ENCODE assay signal across 11 cellular contexts in the genomic region with DNA sequence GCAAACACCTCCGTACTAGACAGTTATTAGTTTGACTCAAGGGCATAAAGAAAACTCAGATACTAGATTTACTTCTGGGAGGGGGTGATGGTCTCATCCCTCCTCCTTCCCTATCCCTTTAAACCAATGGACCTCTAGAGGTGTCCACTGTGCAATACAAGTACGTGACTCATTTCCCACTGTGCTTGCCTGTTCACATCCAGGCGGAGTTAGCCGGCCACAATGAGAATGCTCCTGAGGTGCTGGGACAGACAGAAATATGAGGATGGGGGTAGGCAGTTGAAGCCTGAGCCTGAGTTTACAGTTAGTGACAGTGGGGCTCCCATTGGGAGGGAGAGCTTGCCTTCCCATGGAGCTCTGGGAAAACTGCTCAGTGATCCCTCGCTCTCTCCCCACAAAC. TPM values are rescaled to one million over a fixed set of nuclear protein-coding genes. Genes with fewer than 3 reads are reported as not detected.
A peak's percentile ranks its signal among the peaks of the same experiment; 100 is the strongest.
DNase-seq lines count a peak whose midpoint lies in the region; ATAC-seq lines count a peak whose summit lies in the region.
"Had no signal": no experiment of that assay in that cellular context is flagged by ENCODE, and none has a peak within 500 bp of the region (broad histone marks: within the 10 kb centered on the region; RNA-seq: fewer than 3 reads in every experiment).

No MANE protein-coding gene starts in this region.

- H3K36me3 ChIP-seq in SJSA1 = peaks cover 16% of the 10 kb centered on the region

- intact Hi-C loops in posterior vena cava (cut with DNase I) = loop anchor here in 1 of 2 donors (5.0 kb wide), 1 partner anchor 56 kb away; a partner anchor contains a TSS

- peaks cover 18% of the 10 kb centered on the region for H3K4me1 ChIP-seq in SJSA1 (replicated peaks)
- H3K4me1 ChIP-seq: parathyroid adenoma had no signal

- H3K4me3 ChIP-seq in SJSA1 = no peak overlapping the region

- H3K27me3 ChIP-seq in SJSA1 (replicated peaks) = no peaks in the 10 kb centered on the region

- peak overlapping the region; percentile 26 for H3K27ac ChIP-seq in SJSA1
- H3K27ac ChIP-seq: parathyroid adenoma had no signal

- ATAC-seq in HG03432 (IDR thresholded peaks at IDR 0.05; ENCODE audit: unreplicated experiment) (no peak), GM21723 (IDR thresholded peaks at IDR 0.05; ENCODE audit: unreplicated experiment) (no peak)

- H3K9me3 ChIP-seq in SJSA1 (replicated peaks) = no peaks in the 10 kb centered on the region

- DNase-seq in Daoy (ENCODE audit: low read depth) (peak; percentile 60), SJSA1 (ENCODE audit: low read depth in 1 of 2, low spot score in 2 of 2) (peak; percentile 59 to 76), fibroblast of gingiva (ENCODE audit: low read depth) (peak; percentile 45), posterior vena cava (ENCODE audit: low spot score) (peak; percentile 53), cerebellum (ENCODE audit: low spot score) (no peak), NCI-H1417 treated with DMSO at 0.1 percent for 48 hours (lab: John Stamatoyannopoulos, UW) (no peak)
- DNase-seq: activated naive CD4-positive, alpha-beta T cell treated with anti-CD3 and anti-CD28 coated beads for 36 hours; NCI-H446 treated with DMSO at 0.1 percent for 48 hours had no signal

RNA-seq across cellular contexts. Expression of a gene that starts 8.4 kb away (rescaled TPM):
- total RNA-seq in Daoy (2014; rRNA removed; shearing (Covaris generic)) = 10.4 and 12.2 TPM in 2 replicates
- total RNA-seq in SJSA1 (2014; rRNA removed; shearing (Covaris generic)) = 23.3 and 27.0 TPM in 2 replicates
- total RNA-seq in posterior vena cava = 10 to 100 TPM; 17.9 to 18.8 TPM
- 13.9 TPM for total RNA-seq in cerebellum

RNA-seq across cellular contexts. Expression of a gene that starts 22.8 kb away (rescaled TPM):
- 17.1 and 20.4 TPM in 2 replicates for total RNA-seq in Daoy (2014; rRNA removed; shearing (Covaris generic))
- total RNA-seq in SJSA1 (2014; rRNA removed; shearing (Covaris generic)) = 12.2 and 33.3 TPM in 2 replicates
- total RNA-seq in posterior vena cava = 10 to 100 TPM; 22.1 to 22.7 TPM
- 18.8 TPM for total RNA-seq in cerebellum

RNA-seq across cellular contexts. Expression of a gene that starts 23.0 kb away (rescaled TPM):
- total RNA-seq in Daoy (2014; rRNA removed; shearing (Covaris generic)) = 590 and 694 TPM in 2 replicates
- total RNA-seq in SJSA1 (2014; rRNA removed; shearing (Covaris generic)) = 540 and 624 TPM in 2 replicates
- total RNA-seq in posterior vena cava (100 to 1,000 TPM; 145 to 154 TPM), cerebellum (131 TPM)

RNA-seq across cellular contexts. Expression of a gene that starts 37.3 kb away (rescaled TPM):
- 0.34 TPM in 1 of 2 replicates, not detected in the other for total RNA-seq in Daoy (2014; rRNA removed; shearing (Covaris generic))
- total RNA-seq in SJSA1 (2014; rRNA removed; shearing (Covaris generic)) = not detected in 2 replicates
- total RNA-seq in posterior vena cava (10 to 100 TPM; 11.5 to 27.0 TPM), cerebellum (9.1 TPM)
- total RNA-seq: activated naive CD4-positive, alpha-beta T cell treated with anti-CD3 and anti-CD28 coated beads for 36 hours had no signal

RNA-seq across cellular contexts. Expression of a gene that starts 53.8 kb away (rescaled TPM):
- total RNA-seq in Daoy (2014; rRNA removed; shearing (Covaris generic)) = 10.9 and 17.3 TPM in 2 replicates
- 14.8 and 16.6 TPM in 2 replicates for total RNA-seq in SJSA1 (2014; rRNA removed; shearing (Covaris generic))
- total RNA-seq in posterior vena cava (10 to 100 TPM; 29.9 to 35.4 TPM), cerebellum (24.4 TPM)

Comparison
In these comparisons a context has a peak if more than half of its experiments do, and no peak if none do; other contexts are left out.
1. DNase-seq: peak in Daoy (single experiment), SJSA1 (2 of 2), fibroblast of gingiva (single experiment) and posterior vena cava (single experiment); none in cerebellum (single experiment) and NCI-H1417 treated with DMSO at 0.1 percent for 48 hours (single experiment).